30 cellular contexts compared by ENCODE assay signal in genomic region chr9:99078731-99079130, GRCh38.
"Had no signal": no experiment of that assay in that cellular context is flagged by ENCODE, and none has a peak within 500 bp of the region (broad histone marks: within the 10 kb centered on the region; RNA-seq: fewer than 3 reads in every experiment).

No MANE protein-coding gene starts in this region.

- H3K4me1 ChIP-seq: parathyroid adenoma, psoas muscle, thyroid gland had no signal

- H3K9me3 ChIP-seq: left lung, lower lobe of right lung, psoas muscle, stomach, thyroid gland, upper lobe of right lung had no signal

- ATAC-seq: esophagus mucosa; left lung; lower lobe of right lung; psoas muscle; stimulated activated naive B cell treated with anti-CD40 and anti-IgM and Interleukin-4, amounts not matched to agents 10 μg/mL and 1 μg/mL and 100 μg/mL, for 72 hours; upper lobe of right lung had no signal

- DNase-seq: activated CD4-positive, alpha-beta T cell treated with anti-CD3 and anti-CD28 coated beads for 36 hours; activated CD4-positive, alpha-beta T cell treated with anti-CD3 and anti-CD28 coated beads, Interleukin-2, amount 50 U/mL, for 48 hours; activated CD4-positive, CD25-positive, alpha-beta regulatory T cell; activated CD8-positive, alpha-beta memory T cell treated with anti-CD3 and anti-CD28 coated beads for 24 hours; activated effector memory CD4-positive, alpha-beta T cell treated with Interleukin-2 at 50 U/mL for 16 hours; activated naive CD4-positive, alpha-beta T cell treated with anti-CD3 and anti-CD28 coated beads, Interleukin-2, amount 10 ng/mL, durations not matched to agents 7 days and 5 days; activated naive CD8-positive, alpha-beta T cell treated with anti-CD3 and anti-CD28 coated beads, Interleukin-2, amount 10 ng/mL, durations not matched to agents 7 days and 5 days; brain microvascular endothelial cell; foreskin fibroblast; head of caudate nucleus; hippocampal formation; kidney glomerular epithelial cell; left lung; lower lobe of right lung; naive B cell; nucleus accumbens; psoas muscle; stimulated activated CD4-positive, alpha-beta T cell treated with anti-CD3 and anti-CD28 coated beads, Interleukin-1b, Interleukin-23, amount 100 ng/mL, for 48 hours; stimulated activated CD4-positive, alpha-beta T cell treated with anti-CD3 and anti-CD28 coated beads, Interleukin-4, amount 100 ng/mL, for 4 hours; stimulated activated CD8-positive, alpha-beta memory T cell treated with anti-CD3 and anti-CD28 coated beads, Interleukin-4, amount 100 ng/mL, for 48 hours; stimulated activated naive B cell treated with anti-CD40 and anti-IgM and Interleukin-4, amounts not matched to agents 10 μg/mL and 1 μg/mL and 100 μg/mL, for 72 hours; stomach; T-helper 1 cell; thyroid gland; upper lobe of right lung had no signal

- H3K36me3 ChIP-seq: brain microvascular endothelial cell, left lung, lower lobe of right lung, stomach, thyroid gland, upper lobe of right lung had no signal

- H3K4me3 ChIP-seq: coronary artery, left lung, lower lobe of right lung, psoas muscle, smooth muscle cell, stomach, thyroid gland, upper lobe of right lung had no signal

- H3K27me3 Mint-ChIP-seq: activated CD4-positive, alpha-beta T cell treated with anti-CD3 and anti-CD28 coated beads for 36 hours had no signal

- H3K4me1 Mint-ChIP-seq: neural crest cell had no signal

- H3K36me3 Mint-ChIP-seq: naive B cell; stimulated activated naive B cell treated with anti-CD40 and anti-IgM and Interleukin-4, amounts not matched to agents 10 μg/mL and 1 μg/mL and 100 μg/mL, for 72 hours had no signal

- H3K4me3 Mint-ChIP-seq: activated CD4-positive, alpha-beta T cell treated with anti-CD3 and anti-CD28 coated beads for 36 hours; activated naive CD4-positive, alpha-beta T cell treated with anti-CD3 and anti-CD28 coated beads, Interleukin-2, amount 10 ng/mL, durations not matched to agents 7 days and 5 days; activated naive CD8-positive, alpha-beta T cell treated with anti-CD3 and anti-CD28 coated beads, Interleukin-2, amount 10 ng/mL, durations not matched to agents 7 days and 5 days; naive B cell; neural crest cell; stimulated activated naive B cell treated with anti-CD40 and anti-IgM and Interleukin-4, amounts not matched to agents 10 μg/mL and 1 μg/mL and 100 μg/mL, for 72 hours had no signal

- H3K27ac ChIP-seq: brain microvascular endothelial cell, coronary artery, left lung, lower lobe of right lung, parathyroid adenoma, psoas muscle, stomach, thyroid gland, upper lobe of right lung had no signal

- H3K27ac Mint-ChIP-seq: activated CD4-positive, alpha-beta T cell treated with anti-CD3 and anti-CD28 coated beads for 36 hours; activated naive CD4-positive, alpha-beta T cell treated with anti-CD3 and anti-CD28 coated beads, Interleukin-2, amount 10 ng/mL, durations not matched to agents 7 days and 5 days; naive B cell; stimulated activated naive B cell treated with anti-CD40 and anti-IgM and Interleukin-4, amounts not matched to agents 10 μg/mL and 1 μg/mL and 100 μg/mL, for 72 hours had no signal

- H3K9me3 Mint-ChIP-seq: activated naive CD4-positive, alpha-beta T cell treated with anti-CD3 and anti-CD28 coated beads, Interleukin-2, amount 10 ng/mL, durations not matched to agents 7 days and 5 days; naive B cell; neural crest cell; stimulated activated naive B cell treated with anti-CD40 and anti-IgM and Interleukin-4, amounts not matched to agents 10 μg/mL and 1 μg/mL and 100 μg/mL, for 72 hours had no signal

- H3K27me3 ChIP-seq: brain microvascular endothelial cell, left lung, thyroid gland, upper lobe of right lung had no signal
